22 cellular contexts compared by ENCODE assay signal in genomic region chr2:218129756-218130155, GRCh38. TPM values are rescaled to one million over a fixed set of nuclear protein-coding genes. Genes with fewer than 3 reads are reported as not detected.
DNase-seq lines count a peak whose midpoint lies in the region; ATAC-seq and TF ChIP-seq lines count a peak whose summit lies in the region.
"Had no signal": no experiment of that assay in that cellular context is flagged by ENCODE, and none has a peak within 500 bp of the region (broad histone marks: within the 10 kb centered on the region; RNA-seq: fewer than 3 reads in every experiment).

No MANE protein-coding gene starts in this region.

- no peaks in the 10 kb centered on the region for H3K9me3 ChIP-seq in fibroblast of lung (ENCODE audit: control insufficient read depth, insufficient read depth, low read depth, low read length)
- no peaks in the 10 kb centered on the region for H3K9me3 ChIP-seq in neutrophil
- H3K9me3 ChIP-seq: mucosa of descending colon, SJCRH30, upper lobe of left lung had no signal

- no peaks in the 10 kb centered on the region for H4K20me1 ChIP-seq in fibroblast of lung (ENCODE audit: control insufficient read depth, extremely low read depth, insufficient read depth, low read length)

- no peaks in the 10 kb centered on the region for H3K36me3 ChIP-seq in fibroblast of lung (ENCODE audit: control insufficient read depth, insufficient read depth, low read length)
- peaks cover 77% of the 10 kb centered on the region for H3K36me3 ChIP-seq in neutrophil
- H3K36me3 ChIP-seq: cardiac muscle cell, SJCRH30, upper lobe of left lung had no signal

- peak; percentile 13 for DNase-seq in EH (ENCODE audit: low read depth)
- DNase-seq in RPMI7951 (ENCODE audit: low read depth), result peak; percentile 45
- peak; percentile 3 to 49 for DNase-seq in fibroblast of lung (ENCODE audit: low read depth in 2 of 2)
- no peak for DNase-seq in HPDE6-E6E7 (ENCODE audit: extremely low spot score)
- DNase-seq in NCI-H2227 treated with DMSO at 0.1 percent for 48 hours (lab: John Stamatoyannopoulos, UW), result no peak
- DNase-seq in effector CD4-positive, alpha-beta T cell, result no peak
- DNase-seq: activated B cell treated with CpG ODN at 0.5 μM for 24 hours; activated naive CD8-positive, alpha-beta T cell treated with anti-CD3 and anti-CD28 coated beads for 36 hours; hypothalamus; left cardiac atrium; mucosa of descending colon; NCI-H187 treated with DMSO at 0.1 percent for 48 hours; NCI-H510A; right cardiac atrium; SJCRH30; upper lobe of left lung had no signal

- no peak overlapping the region for H2AFZ ChIP-seq in fibroblast of lung (ENCODE audit: low read length)

- TF ChIP-seq CTCF in fibroblast of lung (conservative IDR thresholded peaks at IDR 0.05 in 1 of 2, IDR thresholded peaks at IDR 0.05 in 1 of 2; ENCODE audit: low read depth in 1 of 2, low read length in 2 of 2) (no peak), neutrophil (IDR thresholded peaks at IDR 0.05) (no peak)

- H3K79me2 ChIP-seq in fibroblast of lung (ENCODE audit: control insufficient read depth, insufficient read depth, low read length), result no peaks in the 10 kb centered on the region

- no peak for ATAC-seq in HG03135 (IDR thresholded peaks at IDR 0.05; ENCODE audit: unreplicated experiment)
- ATAC-seq: CD8-positive, alpha-beta T cell; left cardiac atrium; right cardiac atrium had no signal

- H3K27me3 ChIP-seq in fibroblast of lung (ENCODE audit: control insufficient read depth, insufficient read depth, low read length) (peaks cover 22% of the 10 kb centered on the region), neutrophil (no peaks in the 10 kb centered on the region)
- H3K27me3 ChIP-seq: cardiac muscle cell, SJCRH30, upper lobe of left lung had no signal

- H3K4me3 ChIP-seq in fibroblast of lung (replicated peaks in 1 of 4; ENCODE audit: control extremely low read depth in 1 of 4, insufficient read depth in 1 of 4, low read depth in 3 of 4, low read length in 4 of 4) (no peak overlapping the region), neutrophil (ENCODE audit: low read depth in 1 of 2, low read length in 1 of 2) (peak overlapping the region; percentile 79 to 95)
- H3K4me3 ChIP-seq: cardiac muscle cell, mucosa of descending colon, SJCRH30 had no signal

- no peak overlapping the region for H3K4me2 ChIP-seq in fibroblast of lung (ENCODE audit: extremely low read depth, insufficient read depth, low read length)

- H3K4me1 ChIP-seq in fibroblast of lung (ENCODE audit: control insufficient read depth, extremely low read depth, insufficient read depth, low read length), result no peaks in the 10 kb centered on the region
- peaks cover 59 to 100% of the 10 kb centered on the region in 2 experiments for H3K4me1 ChIP-seq in neutrophil (ENCODE audit: control insufficient read depth in 1 of 2, insufficient read depth in 1 of 2, low read depth in 1 of 2, low read length in 1 of 2)
- H3K4me1 ChIP-seq: SJCRH30 had no signal

- no peak overlapping the region for H3K9ac ChIP-seq in fibroblast of lung (ENCODE audit: insufficient read depth, low read length)

- H3K27ac ChIP-seq in fibroblast of lung (ENCODE audit: insufficient read depth, low read length), result no peak overlapping the region
- H3K27ac ChIP-seq in neutrophil, result peak overlapping the region; percentile 93
- H3K27ac ChIP-seq: cardiac muscle cell, SJCRH30 had no signal

RNA-seq across cellular contexts. Expression of gene CXCR2, which starts 3.9 kb away (rescaled TPM):
- not detected in 2 replicates for total RNA-seq in RPMI7951 (2014; rRNA removed; shearing (Covaris generic))
- not detected in 2 replicates for total RNA-seq in fibroblast of lung
- not detected in 2 replicates for polyA plus RNA-seq in fibroblast of lung
- not detected in 2 replicates for polyA plus RNA-seq in fibroblast of lung (2012)
- not detected in 2 replicates for polyA minus RNA-seq in fibroblast of lung (ENCODE audit: low replicate concordance)
- total RNA-seq: activated B cell treated with CpG ODN at 0.5 μM for 24 hours; CD8-positive, alpha-beta T cell; H4; SJCRH30 had no signal
- polyA plus RNA-seq: AG04450 had no signal

RNA-seq across cellular contexts. Expression of gene CXCR1, which starts 37.0 kb away (rescaled TPM):
- not detected in 2 replicates for total RNA-seq in RPMI7951 (2014; rRNA removed; shearing (Covaris generic))
- total RNA-seq in fibroblast of lung, result not detected in 2 replicates
- not detected in 2 replicates for polyA plus RNA-seq in fibroblast of lung
- not detected in 2 replicates for polyA plus RNA-seq in fibroblast of lung (2012)
- polyA minus RNA-seq in fibroblast of lung (ENCODE audit: low replicate concordance), result not detected in 2 replicates
- total RNA-seq: activated B cell treated with CpG ODN at 0.5 μM for 24 hours; activated naive CD8-positive, alpha-beta T cell treated with anti-CD3 and anti-CD28 coated beads for 36 hours; cardiac muscle cell; CD8-positive, alpha-beta T cell; H4; SJCRH30 had no signal
- polyA plus RNA-seq: AG04450, cardiac muscle cell had no signal

Comparison
In these comparisons a context has a peak if more than half of its experiments do, and no peak if none do; other contexts are left out.
1. DNase-seq: peak in EH (single experiment), RPMI7951 (single experiment) and fibroblast of lung (2 of 2); none in HPDE6-E6E7 (single experiment), NCI-H2227 treated with DMSO at 0.1 percent for 48 hours (single experiment) and effector CD4-positive, alpha-beta T cell (single experiment).
2. H3K4me3 ChIP-seq: peak in neutrophil (2 of 2); none in fibroblast of lung (0 of 4).